1 cellular context compared by ENCODE assay signal in genomic region chr16:75433732-75434413, GRCh38.
TF ChIP-seq lines count a peak whose summit lies in the region.

No MANE protein-coding gene starts in this region.

TF ChIP-seq in HepG2, 621 proteins besides CTCF, POLR2A, EP300 and RAD21 (continued from another document and continues in another):
- TF ChIP-seq ZNF781 (CRISPR knock-in tag; IDR thresholded peaks at IDR 0.05; ENCODE audit: borderline replicate concordance, not compliant biosample characterization) (peak; percentile 57), TFE3 (CRISPR knock-in tag; IDR thresholded peaks at IDR 0.05) (0 out of 2 replicates have a peak, but pooled peaks have one; percentile 21), HINFP (CRISPR knock-in tag; IDR thresholded peaks at IDR 0.05; ENCODE audit: low read depth) (peak; percentile 58; the same call in 1 of the 2 replicates), ZBTB38 (CRISPR knock-in tag; IDR thresholded peaks at IDR 0.05) (peak; percentile 12; the same call in 1 of the 2 replicates), ZNF572 (CRISPR knock-in tag; IDR thresholded peaks at IDR 0.05) (peak; percentile 85; the same call in 1 of the 2 replicates), ZNF891 (CRISPR knock-in tag; IDR thresholded peaks at IDR 0.05) (peak; percentile 63; the same call in 1 of the 2 replicates), NFE2L2 (IDR thresholded peaks at IDR 0.05; ENCODE audit: low read length) (no peak), NFYB (CRISPR knock-in tag; IDR thresholded peaks at IDR 0.05) (0 out of 2 replicates have a peak, but pooled peaks have one; percentile 31), XBP1 (CRISPR knock-in tag; IDR thresholded peaks at IDR 0.05) (peak; percentile 46; the same call in 1 of the 2 replicates), E2F1 (CRISPR knock-in tag; IDR thresholded peaks at IDR 0.05) (no peak), ZNF562 (CRISPR knock-in tag; IDR thresholded peaks at IDR 0.05; ENCODE audit: borderline replicate concordance) (no peak), ZNF230 (CRISPR knock-in tag; IDR thresholded peaks at IDR 0.05) (no peak), SRSF9 (IDR thresholded peaks at IDR 0.05; ENCODE audit: borderline replicate concordance, insufficient read depth, low read depth, low read length, poor library complexity, severe bottlenecking) (no peak), CBFB (CRISPR knock-in tag; IDR thresholded peaks at IDR 0.05) (no peak), ZNF383 (CRISPR knock-in tag; IDR thresholded peaks at IDR 0.05; ENCODE audit: borderline replicate concordance) (no peak), SMYD3 (CRISPR knock-in tag; IDR thresholded peaks at IDR 0.05) (no peak), GABPB1 (CRISPR knock-in tag; IDR thresholded peaks at IDR 0.05) (no peak), ZNF460 (CRISPR knock-in tag; IDR thresholded peaks at IDR 0.05; ENCODE audit: borderline replicate concordance) (no peak), HOXA7 (CRISPR knock-in tag; IDR thresholded peaks at IDR 0.05) (no peak), ZNF597 (CRISPR knock-in tag; IDR thresholded peaks at IDR 0.05) (no peak), ZNF616 (CRISPR knock-in tag; IDR thresholded peaks at IDR 0.05; ENCODE audit: low read depth) (no peak; the same call in 1 of the 2 replicates), CSRNP1 (CRISPR knock-in tag; IDR thresholded peaks at IDR 0.05) (no peak), RBFOX2 (IDR thresholded peaks at IDR 0.05; ENCODE audit: low read depth, low read length) (no peak), IKZF4 (CRISPR knock-in tag; IDR thresholded peaks at IDR 0.05; ENCODE audit: borderline replicate concordance, low read depth, not compliant biosample characterization) (peak; percentile 49), ZNF235 (CRISPR knock-in tag; IDR thresholded peaks at IDR 0.05; ENCODE audit: borderline replicate concordance) (no peak), ADNP (CRISPR knock-in tag; IDR thresholded peaks at IDR 0.05) (no peak), JARID2 (CRISPR knock-in tag; IDR thresholded peaks at IDR 0.05; ENCODE audit: insufficient replicate concordance) (no peak), ZNF773 (CRISPR knock-in tag; IDR thresholded peaks at IDR 0.05; ENCODE audit: borderline replicate concordance) (peak; percentile 58; the same call in 1 of the 2 replicates), ZNF275 (CRISPR knock-in tag; IDR thresholded peaks at IDR 0.05; ENCODE audit: borderline replicate concordance) (no peak), TBP (CRISPR knock-in tag; IDR thresholded peaks at IDR 0.05) (no peak), IRF2 (CRISPR knock-in tag; IDR thresholded peaks at IDR 0.05) (peak; percentile 77), MTA1 (CRISPR knock-in tag; IDR thresholded peaks at IDR 0.05; ENCODE audit: borderline replicate concordance) (no peak), BRCA1 (CRISPR knock-in tag; IDR thresholded peaks at IDR 0.05) (no peak; the same call in 1 of the 2 replicates), ZNF761 (CRISPR knock-in tag; conservative IDR thresholded peaks at IDR 0.05) (no peak), ZNF660 (CRISPR knock-in tag; IDR thresholded peaks at IDR 0.05; ENCODE audit: borderline replicate concordance, low read depth) (no peak), NCOA5 (CRISPR knock-in tag; IDR thresholded peaks at IDR 0.05) (no peak), HMG20B (CRISPR knock-in tag; conservative IDR thresholded peaks at IDR 0.05) (no peak), CEBPB (IDR thresholded peaks at IDR 0.05; ENCODE audit: borderline replicate concordance, low read depth, low read length) (no peak), ZNF607 (CRISPR knock-in tag; IDR thresholded peaks at IDR 0.05; ENCODE audit: borderline replicate concordance) (peak; percentile 55; the same call in 1 of the 2 replicates), ZNF253 (CRISPR knock-in tag; IDR thresholded peaks at IDR 0.05; ENCODE audit: borderline replicate concordance) (peak; percentile 78; the same call in 1 of the 2 replicates), ZNF569 (CRISPR knock-in tag; IDR thresholded peaks at IDR 0.05; ENCODE audit: borderline replicate concordance) (no peak)
- TF ChIP-seq, protein P1, sequence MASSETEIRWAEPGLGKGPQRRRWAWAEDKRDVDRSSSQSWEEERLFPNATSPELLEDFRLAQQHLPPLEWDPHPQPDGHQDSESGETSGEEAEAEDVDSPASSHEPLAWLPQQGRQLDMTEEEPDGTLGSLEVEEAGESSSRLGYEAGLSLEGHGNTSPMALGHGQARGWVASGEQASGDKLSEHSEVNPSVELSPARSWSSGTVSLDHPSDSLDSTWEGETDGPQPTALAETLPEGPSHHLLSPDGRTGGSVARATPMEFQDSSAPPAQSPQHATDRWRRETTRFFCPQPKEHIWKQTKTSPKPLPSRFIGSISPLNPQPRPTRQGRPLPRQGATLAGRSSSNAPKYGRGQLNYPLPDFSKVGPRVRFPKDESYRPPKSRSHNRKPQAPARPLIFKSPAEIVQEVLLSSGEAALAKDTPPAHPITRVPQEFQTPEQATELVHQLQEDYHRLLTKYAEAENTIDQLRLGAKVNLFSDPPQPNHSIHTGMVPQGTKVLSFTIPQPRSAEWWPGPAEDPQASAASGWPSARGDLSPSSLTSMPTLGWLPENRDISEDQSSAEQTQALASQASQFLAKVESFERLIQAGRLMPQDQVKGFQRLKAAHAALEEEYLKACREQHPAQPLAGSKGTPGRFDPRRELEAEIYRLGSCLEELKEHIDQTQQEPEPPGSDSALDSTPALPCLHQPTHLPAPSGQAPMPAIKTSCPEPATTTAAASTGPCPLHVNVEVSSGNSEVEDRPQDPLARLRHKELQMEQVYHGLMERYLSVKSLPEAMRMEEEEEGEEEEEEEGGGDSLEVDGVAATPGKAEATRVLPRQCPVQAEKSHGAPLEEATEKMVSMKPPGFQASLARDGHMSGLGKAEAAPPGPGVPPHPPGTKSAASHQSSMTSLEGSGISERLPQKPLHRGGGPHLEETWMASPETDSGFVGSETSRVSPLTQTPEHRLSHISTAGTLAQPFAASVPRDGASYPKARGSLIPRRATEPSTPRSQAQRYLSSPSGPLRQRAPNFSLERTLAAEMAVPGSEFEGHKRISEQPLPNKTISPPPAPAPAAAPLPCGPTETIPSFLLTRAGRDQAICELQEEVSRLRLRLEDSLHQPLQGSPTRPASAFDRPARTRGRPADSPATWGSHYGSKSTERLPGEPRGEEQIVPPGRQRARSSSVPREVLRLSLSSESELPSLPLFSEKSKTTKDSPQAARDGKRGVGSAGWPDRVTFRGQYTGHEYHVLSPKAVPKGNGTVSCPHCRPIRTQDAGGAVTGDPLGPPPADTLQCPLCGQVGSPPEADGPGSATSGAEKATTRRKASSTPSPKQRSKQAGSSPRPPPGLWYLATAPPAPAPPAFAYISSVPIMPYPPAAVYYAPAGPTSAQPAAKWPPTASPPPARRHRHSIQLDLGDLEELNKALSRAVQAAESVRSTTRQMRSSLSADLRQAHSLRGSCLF (CRISPR knock-in tag; IDR thresholded peaks at IDR 0.05; ENCODE audit: borderline replicate concordance): peak; percentile 52; the same call in 1 of the 2 replicates
- TF ChIP-seq, protein P2, sequence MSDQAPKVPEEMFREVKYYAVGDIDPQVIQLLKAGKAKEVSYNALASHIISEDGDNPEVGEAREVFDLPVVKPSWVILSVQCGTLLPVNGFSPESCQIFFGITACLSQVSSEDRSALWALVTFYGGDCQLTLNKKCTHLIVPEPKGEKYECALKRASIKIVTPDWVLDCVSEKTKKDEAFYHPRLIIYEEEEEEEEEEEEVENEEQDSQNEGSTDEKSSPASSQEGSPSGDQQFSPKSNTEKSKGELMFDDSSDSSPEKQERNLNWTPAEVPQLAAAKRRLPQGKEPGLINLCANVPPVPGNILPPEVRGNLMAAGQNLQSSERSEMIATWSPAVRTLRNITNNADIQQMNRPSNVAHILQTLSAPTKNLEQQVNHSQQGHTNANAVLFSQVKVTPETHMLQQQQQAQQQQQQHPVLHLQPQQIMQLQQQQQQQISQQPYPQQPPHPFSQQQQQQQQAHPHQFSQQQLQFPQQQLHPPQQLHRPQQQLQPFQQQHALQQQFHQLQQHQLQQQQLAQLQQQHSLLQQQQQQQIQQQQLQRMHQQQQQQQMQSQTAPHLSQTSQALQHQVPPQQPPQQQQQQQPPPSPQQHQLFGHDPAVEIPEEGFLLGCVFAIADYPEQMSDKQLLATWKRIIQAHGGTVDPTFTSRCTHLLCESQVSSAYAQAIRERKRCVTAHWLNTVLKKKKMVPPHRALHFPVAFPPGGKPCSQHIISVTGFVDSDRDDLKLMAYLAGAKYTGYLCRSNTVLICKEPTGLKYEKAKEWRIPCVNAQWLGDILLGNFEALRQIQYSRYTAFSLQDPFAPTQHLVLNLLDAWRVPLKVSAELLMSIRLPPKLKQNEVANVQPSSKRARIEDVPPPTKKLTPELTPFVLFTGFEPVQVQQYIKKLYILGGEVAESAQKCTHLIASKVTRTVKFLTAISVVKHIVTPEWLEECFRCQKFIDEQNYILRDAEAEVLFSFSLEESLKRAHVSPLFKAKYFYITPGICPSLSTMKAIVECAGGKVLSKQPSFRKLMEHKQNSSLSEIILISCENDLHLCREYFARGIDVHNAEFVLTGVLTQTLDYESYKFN (CRISPR knock-in tag; conservative IDR thresholded peaks at IDR 0.05): peak; percentile 39
- TF ChIP-seq, protein P3, sequence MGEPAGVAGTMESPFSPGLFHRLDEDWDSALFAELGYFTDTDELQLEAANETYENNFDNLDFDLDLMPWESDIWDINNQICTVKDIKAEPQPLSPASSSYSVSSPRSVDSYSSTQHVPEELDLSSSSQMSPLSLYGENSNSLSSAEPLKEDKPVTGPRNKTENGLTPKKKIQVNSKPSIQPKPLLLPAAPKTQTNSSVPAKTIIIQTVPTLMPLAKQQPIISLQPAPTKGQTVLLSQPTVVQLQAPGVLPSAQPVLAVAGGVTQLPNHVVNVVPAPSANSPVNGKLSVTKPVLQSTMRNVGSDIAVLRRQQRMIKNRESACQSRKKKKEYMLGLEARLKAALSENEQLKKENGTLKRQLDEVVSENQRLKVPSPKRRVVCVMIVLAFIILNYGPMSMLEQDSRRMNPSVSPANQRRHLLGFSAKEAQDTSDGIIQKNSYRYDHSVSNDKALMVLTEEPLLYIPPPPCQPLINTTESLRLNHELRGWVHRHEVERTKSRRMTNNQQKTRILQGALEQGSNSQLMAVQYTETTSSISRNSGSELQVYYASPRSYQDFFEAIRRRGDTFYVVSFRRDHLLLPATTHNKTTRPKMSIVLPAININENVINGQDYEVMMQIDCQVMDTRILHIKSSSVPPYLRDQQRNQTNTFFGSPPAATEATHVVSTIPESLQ (CRISPR knock-in tag; conservative IDR thresholded peaks at IDR 0.05): peak; percentile 88; the same call in 1 of the 2 replicates
